In the genomic region with DNA sequence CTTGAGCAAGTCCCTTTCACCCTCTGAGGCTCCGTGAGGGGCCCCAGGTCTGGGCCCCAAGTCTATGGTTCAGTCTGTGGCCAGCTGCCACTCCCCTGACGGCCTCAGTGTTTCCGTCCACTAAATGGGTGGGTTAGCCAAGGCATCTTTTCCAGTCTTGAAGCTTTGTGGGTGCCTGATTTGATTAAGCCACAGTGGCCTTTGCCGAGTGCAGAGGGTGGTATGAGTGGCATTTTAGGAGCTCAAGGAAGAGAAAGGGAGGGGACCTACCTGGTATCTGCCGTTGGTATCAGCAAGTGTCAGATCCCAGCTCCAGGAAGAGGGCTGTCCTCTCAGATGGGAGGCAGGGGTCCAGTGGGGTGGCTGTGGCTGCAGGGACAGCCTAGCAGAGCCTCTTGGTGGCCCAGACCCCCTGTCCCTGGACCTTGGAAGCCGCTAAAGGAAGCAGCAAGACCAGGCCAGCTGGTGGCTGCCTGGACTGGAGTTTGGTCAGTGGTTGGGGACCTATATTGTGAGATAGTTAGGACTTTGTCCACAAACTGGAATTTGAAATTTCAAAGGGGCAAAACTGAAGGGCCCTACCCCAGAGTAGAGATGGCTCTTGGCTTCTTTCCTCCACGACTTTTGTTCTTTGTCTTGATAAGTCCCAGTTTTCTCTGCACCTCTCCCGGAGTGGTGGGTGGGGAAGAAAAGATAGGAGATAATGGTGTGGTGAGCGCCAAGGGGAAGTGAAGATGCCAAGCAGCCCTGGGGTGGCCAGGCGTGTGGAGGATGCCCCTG, we compare ENCODE assay signal across 1 cellular context.
TF ChIP-seq lines count a peak whose summit lies in the region.

No MANE protein-coding gene starts in this region.

TF ChIP-seq in HepG2, 621 proteins besides CTCF, POLR2A, EP300 and RAD21 (continued from another document and continues in another):
- TF ChIP-seq, protein P1, sequence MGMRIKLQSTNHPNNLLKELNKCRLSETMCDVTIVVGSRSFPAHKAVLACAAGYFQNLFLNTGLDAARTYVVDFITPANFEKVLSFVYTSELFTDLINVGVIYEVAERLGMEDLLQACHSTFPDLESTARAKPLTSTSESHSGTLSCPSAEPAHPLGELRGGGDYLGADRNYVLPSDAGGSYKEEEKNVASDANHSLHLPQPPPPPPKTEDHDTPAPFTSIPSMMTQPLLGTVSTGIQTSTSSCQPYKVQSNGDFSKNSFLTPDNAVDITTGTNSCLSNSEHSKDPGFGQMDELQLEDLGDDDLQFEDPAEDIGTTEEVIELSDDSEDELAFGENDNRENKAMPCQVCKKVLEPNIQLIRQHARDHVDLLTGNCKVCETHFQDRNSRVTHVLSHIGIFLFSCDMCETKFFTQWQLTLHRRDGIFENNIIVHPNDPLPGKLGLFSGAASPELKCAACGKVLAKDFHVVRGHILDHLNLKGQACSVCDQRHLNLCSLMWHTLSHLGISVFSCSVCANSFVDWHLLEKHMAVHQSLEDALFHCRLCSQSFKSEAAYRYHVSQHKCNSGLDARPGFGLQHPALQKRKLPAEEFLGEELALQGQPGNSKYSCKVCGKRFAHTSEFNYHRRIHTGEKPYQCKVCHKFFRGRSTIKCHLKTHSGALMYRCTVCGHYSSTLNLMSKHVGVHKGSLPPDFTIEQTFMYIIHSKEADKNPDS (CRISPR knock-in tag; IDR thresholded peaks at IDR 0.05), result no peak; the same call in 1 of the 2 replicates
- no peak for TF ChIP-seq SATB2 (CRISPR knock-in tag; IDR thresholded peaks at IDR 0.05)
- no peak; the same call in 1 of the 2 replicates for TF ChIP-seq CENPBD1 (CRISPR knock-in tag; IDR thresholded peaks at IDR 0.05; ENCODE audit: borderline replicate concordance, low read depth)
- TF ChIP-seq ZNF543 (CRISPR knock-in tag; IDR thresholded peaks at IDR 0.05), result 0 out of 2 replicates have a peak, but pooled peaks have one; percentile 35
- TF ChIP-seq ZNF263 (CRISPR knock-in tag; IDR thresholded peaks at IDR 0.05), result no peak
- TF ChIP-seq ZBTB33 (CRISPR knock-in tag; IDR thresholded peaks at IDR 0.05), result no peak
- peak; percentile 45; the same call in 1 of the 2 replicates for TF ChIP-seq MLLT10 (CRISPR knock-in tag; IDR thresholded peaks at IDR 0.05)
- TF ChIP-seq, protein P2, sequence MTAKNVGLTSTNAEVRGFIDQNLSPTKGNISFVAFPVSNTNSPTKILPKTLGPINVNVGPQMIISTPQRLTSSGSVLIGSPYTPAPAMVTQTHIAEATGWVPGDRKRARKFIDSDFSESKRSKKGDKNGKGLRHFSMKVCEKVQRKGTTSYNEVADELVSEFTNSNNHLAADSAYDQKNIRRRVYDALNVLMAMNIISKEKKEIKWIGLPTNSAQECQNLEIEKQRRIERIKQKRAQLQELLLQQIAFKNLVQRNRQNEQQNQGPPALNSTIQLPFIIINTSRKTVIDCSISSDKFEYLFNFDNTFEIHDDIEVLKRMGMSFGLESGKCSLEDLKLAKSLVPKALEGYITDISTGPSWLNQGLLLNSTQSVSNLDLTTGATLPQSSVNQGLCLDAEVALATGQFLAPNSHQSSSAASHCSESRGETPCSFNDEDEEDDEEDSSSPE (CRISPR knock-in tag; IDR thresholded peaks at IDR 0.05), result no peak
- TF ChIP-seq RFX5 (IDR thresholded peaks at IDR 0.05; ENCODE audit: low read depth, low read length), result no peak
- TF ChIP-seq MTERF4 (CRISPR knock-in tag; IDR thresholded peaks at IDR 0.05), result no peak
- no peak for TF ChIP-seq HNF1A (IDR thresholded peaks at IDR 0.05; ENCODE audit: low read depth)
- no peak for TF ChIP-seq HNF1A (CRISPR knock-in tag; IDR thresholded peaks at IDR 0.05; ENCODE audit: borderline replicate concordance)
- TF ChIP-seq ZNF513 (CRISPR knock-in tag; conservative IDR thresholded peaks at IDR 0.05), result no peak
- no peak for TF ChIP-seq SNAPC2 (CRISPR knock-in tag; IDR thresholded peaks at IDR 0.05)
- TF ChIP-seq CAMTA2 (CRISPR knock-in tag; IDR thresholded peaks at IDR 0.05; ENCODE audit: borderline replicate concordance), result no peak
- TF ChIP-seq ZNF766 (CRISPR knock-in tag; IDR thresholded peaks at IDR 0.05; ENCODE audit: borderline replicate concordance), result no peak
- no peak for TF ChIP-seq ZNF30 (CRISPR knock-in tag; IDR thresholded peaks at IDR 0.05)
- no peak for TF ChIP-seq ARID4A (CRISPR knock-in tag; IDR thresholded peaks at IDR 0.05; ENCODE audit: borderline replicate concordance)
- TF ChIP-seq ZNF383 (CRISPR knock-in tag; IDR thresholded peaks at IDR 0.05; ENCODE audit: borderline replicate concordance), result no peak; the same call in 1 of the 2 replicates
- peak; percentile 46 for TF ChIP-seq HNRNPLL (IDR thresholded peaks at IDR 0.05; ENCODE audit: low read depth, low read length, poor library complexity, severe bottlenecking)
- TF ChIP-seq ZNF737 (CRISPR knock-in tag; IDR thresholded peaks at IDR 0.05; ENCODE audit: borderline replicate concordance), result 0 out of 2 replicates have a peak, but pooled peaks have one; percentile 83
- no peak for TF ChIP-seq NPAS2 (CRISPR knock-in tag; IDR thresholded peaks at IDR 0.05; ENCODE audit: borderline replicate concordance)
- no peak; the same call in 1 of the 2 replicates for TF ChIP-seq ZFP41 (CRISPR knock-in tag; IDR thresholded peaks at IDR 0.05; ENCODE audit: borderline replicate concordance)
- TF ChIP-seq ZNF7 (CRISPR knock-in tag; IDR thresholded peaks at IDR 0.05), result no peak
- 0 out of 2 replicates have a peak, but pooled peaks have one; percentile 3 for TF ChIP-seq SPEN (CRISPR knock-in tag; IDR thresholded peaks at IDR 0.05; ENCODE audit: low read depth)
- TF ChIP-seq ZNF317 (CRISPR knock-in tag; IDR thresholded peaks at IDR 0.05), result peak; percentile 22; the same call in 1 of the 2 replicates
- 0 out of 2 replicates have a peak, but pooled peaks have one; percentile 77 for TF ChIP-seq CC2D1A (CRISPR knock-in tag; IDR thresholded peaks at IDR 0.05)
- TF ChIP-seq, protein P3, sequence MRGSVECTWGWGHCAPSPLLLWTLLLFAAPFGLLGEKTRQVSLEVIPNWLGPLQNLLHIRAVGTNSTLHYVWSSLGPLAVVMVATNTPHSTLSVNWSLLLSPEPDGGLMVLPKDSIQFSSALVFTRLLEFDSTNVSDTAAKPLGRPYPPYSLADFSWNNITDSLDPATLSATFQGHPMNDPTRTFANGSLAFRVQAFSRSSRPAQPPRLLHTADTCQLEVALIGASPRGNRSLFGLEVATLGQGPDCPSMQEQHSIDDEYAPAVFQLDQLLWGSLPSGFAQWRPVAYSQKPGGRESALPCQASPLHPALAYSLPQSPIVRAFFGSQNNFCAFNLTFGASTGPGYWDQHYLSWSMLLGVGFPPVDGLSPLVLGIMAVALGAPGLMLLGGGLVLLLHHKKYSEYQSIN (CRISPR knock-in tag; IDR thresholded peaks at IDR 0.05; ENCODE audit: borderline replicate concordance), result no peak
- TF ChIP-seq, protein P4, sequence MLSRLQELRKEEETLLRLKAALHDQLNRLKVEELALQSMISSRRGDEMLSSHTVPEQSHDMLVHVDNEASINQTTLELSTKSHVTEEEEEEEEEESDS (CRISPR knock-in tag; IDR thresholded peaks at IDR 0.05; ENCODE audit: borderline replicate concordance), result no peak
- no peak for TF ChIP-seq CBX2 (IDR thresholded peaks at IDR 0.05; ENCODE audit: low read depth, low read length)
- TF ChIP-seq CBX2 (CRISPR knock-in tag; IDR thresholded peaks at IDR 0.05; ENCODE audit: low read depth), result peak; percentile 22; the same call in 1 of the 2 replicates
- no peak for TF ChIP-seq KLF16 (CRISPR knock-in tag; IDR thresholded peaks at IDR 0.05)
- no peak for TF ChIP-seq THYN1 (CRISPR knock-in tag; IDR thresholded peaks at IDR 0.05; ENCODE audit: borderline replicate concordance, low read depth)
- TF ChIP-seq, protein P5, sequence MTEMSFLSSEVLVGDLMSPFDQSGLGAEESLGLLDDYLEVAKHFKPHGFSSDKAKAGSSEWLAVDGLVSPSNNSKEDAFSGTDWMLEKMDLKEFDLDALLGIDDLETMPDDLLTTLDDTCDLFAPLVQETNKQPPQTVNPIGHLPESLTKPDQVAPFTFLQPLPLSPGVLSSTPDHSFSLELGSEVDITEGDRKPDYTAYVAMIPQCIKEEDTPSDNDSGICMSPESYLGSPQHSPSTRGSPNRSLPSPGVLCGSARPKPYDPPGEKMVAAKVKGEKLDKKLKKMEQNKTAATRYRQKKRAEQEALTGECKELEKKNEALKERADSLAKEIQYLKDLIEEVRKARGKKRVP (CRISPR knock-in tag; IDR thresholded peaks at IDR 0.05), result no peak
